1 cellular context compared by ENCODE assay signal in the genomic region with DNA sequence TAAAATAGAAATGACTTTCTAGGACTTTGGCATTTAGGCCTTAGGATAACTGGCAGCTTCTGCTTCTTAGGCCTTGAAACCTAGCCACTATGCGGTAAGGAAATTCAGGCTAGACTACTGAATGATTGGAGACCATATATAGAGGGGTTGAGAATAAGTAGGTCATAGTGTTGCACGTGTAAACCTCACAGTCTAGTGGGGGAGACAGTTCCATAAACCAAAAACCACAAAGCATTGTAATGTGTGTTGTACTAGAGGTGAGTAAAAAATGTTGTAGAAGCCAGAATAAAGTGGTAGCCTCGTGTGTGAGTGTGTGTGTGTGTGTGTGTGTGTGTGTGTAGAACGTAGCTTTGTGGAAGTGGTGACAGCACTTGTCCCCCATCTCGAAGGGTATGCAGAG.
TF ChIP-seq lines count a peak whose summit lies in the region.

No MANE protein-coding gene starts in this region.

TF ChIP-seq in SK-N-SH treated with all-trans-retinoic acid at 6 μM for 48 hours, 23 proteins besides CTCF, POLR2A, EP300 and RAD21 (continued from another document):
- TF ChIP-seq, protein P1, sequence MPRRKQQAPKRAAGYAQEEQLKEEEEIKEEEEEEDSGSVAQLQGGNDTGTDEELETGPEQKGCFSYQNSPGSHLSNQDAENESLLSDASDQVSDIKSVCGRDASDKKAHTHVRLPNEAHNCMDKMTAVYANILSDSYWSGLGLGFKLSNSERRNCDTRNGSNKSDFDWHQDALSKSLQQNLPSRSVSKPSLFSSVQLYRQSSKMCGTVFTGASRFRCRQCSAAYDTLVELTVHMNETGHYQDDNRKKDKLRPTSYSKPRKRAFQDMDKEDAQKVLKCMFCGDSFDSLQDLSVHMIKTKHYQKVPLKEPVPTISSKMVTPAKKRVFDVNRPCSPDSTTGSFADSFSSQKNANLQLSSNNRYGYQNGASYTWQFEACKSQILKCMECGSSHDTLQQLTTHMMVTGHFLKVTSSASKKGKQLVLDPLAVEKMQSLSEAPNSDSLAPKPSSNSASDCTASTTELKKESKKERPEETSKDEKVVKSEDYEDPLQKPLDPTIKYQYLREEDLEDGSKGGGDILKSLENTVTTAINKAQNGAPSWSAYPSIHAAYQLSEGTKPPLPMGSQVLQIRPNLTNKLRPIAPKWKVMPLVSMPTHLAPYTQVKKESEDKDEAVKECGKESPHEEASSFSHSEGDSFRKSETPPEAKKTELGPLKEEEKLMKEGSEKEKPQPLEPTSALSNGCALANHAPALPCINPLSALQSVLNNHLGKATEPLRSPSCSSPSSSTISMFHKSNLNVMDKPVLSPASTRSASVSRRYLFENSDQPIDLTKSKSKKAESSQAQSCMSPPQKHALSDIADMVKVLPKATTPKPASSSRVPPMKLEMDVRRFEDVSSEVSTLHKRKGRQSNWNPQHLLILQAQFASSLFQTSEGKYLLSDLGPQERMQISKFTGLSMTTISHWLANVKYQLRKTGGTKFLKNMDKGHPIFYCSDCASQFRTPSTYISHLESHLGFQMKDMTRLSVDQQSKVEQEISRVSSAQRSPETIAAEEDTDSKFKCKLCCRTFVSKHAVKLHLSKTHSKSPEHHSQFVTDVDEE (CRISPR knock-in tag; IDR thresholded peaks at IDR 0.05), result no peak
- TF ChIP-seq TOX (CRISPR knock-in tag; IDR thresholded peaks at IDR 0.05; ENCODE audit: borderline replicate concordance) (no peak), ARNTL (CRISPR knock-in tag; IDR thresholded peaks at IDR 0.05; ENCODE audit: borderline replicate concordance, low read depth) (no peak), SNAI2 (CRISPR knock-in tag; IDR thresholded peaks at IDR 0.05) (no peak), GLIS3 (CRISPR knock-in tag; IDR thresholded peaks at IDR 0.05) (no peak), CSDC2 (CRISPR knock-in tag; IDR thresholded peaks at IDR 0.05) (no peak), ZC3H10 (CRISPR knock-in tag; IDR thresholded peaks at IDR 0.05) (no peak), PPARA (CRISPR knock-in tag; IDR thresholded peaks at IDR 0.05; ENCODE audit: borderline replicate concordance) (no peak), ZFP3 (CRISPR knock-in tag; IDR thresholded peaks at IDR 0.05) (no peak), ZNF70 (CRISPR knock-in tag; IDR thresholded peaks at IDR 0.05) (no peak), BACH2 (CRISPR knock-in tag; IDR thresholded peaks at IDR 0.05; ENCODE audit: borderline replicate concordance) (no peak)
- TF ChIP-seq, protein P2, sequence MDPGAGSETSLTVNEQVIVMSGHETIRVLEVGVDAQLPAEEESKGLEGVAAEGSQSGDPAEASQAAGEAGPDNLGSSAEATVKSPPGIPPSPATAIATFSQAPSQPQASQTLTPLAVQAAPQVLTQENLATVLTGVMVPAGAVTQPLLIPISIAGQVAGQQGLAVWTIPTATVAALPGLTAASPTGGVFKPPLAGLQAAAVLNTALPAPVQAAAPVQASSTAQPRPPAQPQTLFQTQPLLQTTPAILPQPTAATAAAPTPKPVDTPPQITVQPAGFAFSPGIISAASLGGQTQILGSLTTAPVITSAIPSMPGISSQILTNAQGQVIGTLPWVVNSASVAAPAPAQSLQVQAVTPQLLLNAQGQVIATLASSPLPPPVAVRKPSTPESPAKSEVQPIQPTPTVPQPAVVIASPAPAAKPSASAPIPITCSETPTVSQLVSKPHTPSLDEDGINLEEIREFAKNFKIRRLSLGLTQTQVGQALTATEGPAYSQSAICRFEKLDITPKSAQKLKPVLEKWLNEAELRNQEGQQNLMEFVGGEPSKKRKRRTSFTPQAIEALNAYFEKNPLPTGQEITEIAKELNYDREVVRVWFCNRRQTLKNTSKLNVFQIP (CRISPR knock-in tag; IDR thresholded peaks at IDR 0.05; ENCODE audit: borderline replicate concordance, low read depth), result no peak
